In genomic region chr17:20633268-20634059, GRCh38 we compare ENCODE assay signal across 1 cellular context.
TF ChIP-seq lines count a peak whose summit lies in the region.

No MANE protein-coding gene starts in this region.

TF ChIP-seq in K562, 482 proteins besides CTCF, POLR2A, EP300 and RAD21 (continued from another document):
- peak; percentile 37; the same call in 1 of the 2 replicates for TF ChIP-seq POLR2H (tag; IDR thresholded peaks at IDR 0.05; ENCODE audit: low read depth)
- peak; percentile 50 for TF ChIP-seq PHF20 (IDR thresholded peaks at IDR 0.05; ENCODE audit: partially characterized antibody)
- peak; percentile 44 for TF ChIP-seq POLR2G (IDR thresholded peaks at IDR 0.05; ENCODE audit: low read depth, low read length)
